ENCODE assay signal across 20 cellular contexts in genomic region chr12:19657401-19657800, GRCh38.
"Had no signal": no experiment of that assay in that cellular context is flagged by ENCODE, and none has a peak within 500 bp of the region (broad histone marks: within the 10 kb centered on the region; RNA-seq: fewer than 3 reads in every experiment).

No MANE protein-coding gene starts in this region.

- H3K27me3 ChIP-seq: breast epithelium, hepatocyte, neural progenitor cell, stomach, testis, upper lobe of right lung had no signal

- H3K9me3 ChIP-seq: breast epithelium, mucosa of descending colon, psoas muscle, stomach, testis, upper lobe of right lung had no signal

- DNase-seq: activated B cell treated with CpG ODN at 0.5 μM for 24 hours; activated CD4-positive, alpha-beta T cell treated with anti-CD3 and anti-CD28 coated beads for 48 hours; activated CD8-positive, alpha-beta T cell treated with anti-CD3 and anti-CD28 coated beads for 36 hours; activated naive CD4-positive, alpha-beta T cell treated with Interleukin-2 at 50 U/mL for 16 hours; activated T-cell treated with anti-CD3 and anti-CD28 coated beads, Interleukin-2, amount 50 U/mL, for 24 hours; cortex of kidney; mucosa of descending colon; naive B cell; psoas muscle; right cardiac atrium; stimulated activated CD4-positive, alpha-beta T cell treated with anti-CD3 and anti-CD28 coated beads, Interleukin-15, amount 100 ng/mL, for 24 hours; stimulated activated CD4-positive, alpha-beta T cell treated with anti-CD3 and anti-CD28 coated beads, Interleukin-2, amount 100 ng/mL, for 48 hours; stomach; T-helper 9 cell; testis; upper lobe of right lung had no signal

- H3K4me3 ChIP-seq: breast epithelium, hepatocyte, mucosa of descending colon, neural progenitor cell, psoas muscle, skin epidermis, stomach, testis, upper lobe of right lung had no signal

- H3K27ac ChIP-seq: breast epithelium, hepatocyte, neural progenitor cell, psoas muscle, skin epidermis, testis, upper lobe of right lung had no signal

- H3K4me2 ChIP-seq: hepatocyte, neural progenitor cell had no signal

- H3K4me1 ChIP-seq: breast epithelium, neural progenitor cell, psoas muscle, testis had no signal

- ATAC-seq: activated CD8-positive, alpha-beta T cell treated with anti-CD3 and anti-CD28 coated beads for 36 hours; mucosa of descending colon; psoas muscle; right cardiac atrium; upper lobe of right lung had no signal

- H2AFZ ChIP-seq: hepatocyte, neural progenitor cell had no signal

- H3K9ac ChIP-seq: neural progenitor cell had no signal

- H3K79me2 ChIP-seq: hepatocyte had no signal

- H3K36me3 ChIP-seq: breast epithelium, neural progenitor cell, stomach, upper lobe of right lung had no signal
